In genomic region chr20:32355907-32356676, GRCh38 we compare ENCODE assay signal across 7 cellular contexts. TPM values are rescaled to one million over a fixed set of nuclear protein-coding genes. Genes with fewer than 3 reads are reported as not detected.
DNase-seq lines count a peak whose midpoint lies in the region; ATAC-seq, FAIRE-seq and TF ChIP-seq lines count a peak whose summit lies in the region.
"Not testable (repeated sequence)": the region's sequence is repeated elsewhere in the genome, so short reads cannot be mapped to it uniquely, and the experiment has no call there.

No MANE protein-coding gene starts in this region.

- peak overlapping the region in 2 of 8 donors; percentile 47 to 97 for H3K27ac Mint-ChIP-seq in CD8-positive, alpha-beta memory T cell
- H3K27ac Mint-ChIP-seq in activated CD8-positive, alpha-beta memory T cell treated with anti-CD3 and anti-CD28 coated beads, Interleukin-2, amount 10 ng/mL, durations not matched to agents 7 days and 5 days: peak overlapping the region; percentile 100

- not testable (repeated sequence) for H3K4me3 ChIP-seq in CD8-positive, alpha-beta memory T cell (ENCODE audit: low read length); brain microvascular endothelial cell (ENCODE audit: low read depth, low read length); hepatocyte
- peak overlapping the region; percentile 96 for H3K4me3 ChIP-seq in psoas muscle

- in situ Hi-C loops in brain microvascular endothelial cell (cut with HindIII; ENCODE audit: low pct_ligation_motif_present, low sequenced_read_pairs): not testable (repeated sequence)

- not testable (repeated sequence) for H3K9me3 ChIP-seq in CD8-positive, alpha-beta memory T cell (ENCODE audit: low read length); hepatocyte (ENCODE audit: low read depth); psoas muscle

- not testable (repeated sequence) for TF ChIP-seq CTCF in brain microvascular endothelial cell (IDR thresholded peaks at IDR 0.05; ENCODE audit: low read depth, low read length, missing control alignments); hepatocyte (IDR thresholded peaks at IDR 0.05; ENCODE audit: poor library complexity); psoas muscle (IDR thresholded peaks at IDR 0.05)

- peaks cover 25% of the 10 kb centered on the region for H3K79me2 ChIP-seq in hepatocyte

- not testable (repeated sequence) for H3K27me3 Mint-ChIP-seq in CD8-positive, alpha-beta memory T cell; activated CD8-positive, alpha-beta memory T cell treated with anti-CD3 and anti-CD28 coated beads, Interleukin-2, amount 10 ng/mL, durations not matched to agents 7 days and 5 days

- peak overlapping the region in 2 of 7 donors; percentile 3 to 96 for H3K4me3 Mint-ChIP-seq in CD8-positive, alpha-beta memory T cell
- H3K4me3 Mint-ChIP-seq in activated CD8-positive, alpha-beta memory T cell treated with anti-CD3 and anti-CD28 coated beads, Interleukin-2, amount 10 ng/mL, durations not matched to agents 7 days and 5 days: peak overlapping the region; percentile 92

- CTCF ChIA-PET in CD8-positive, alpha-beta memory T cell (lab: Charles Lee): not testable (repeated sequence)
- CTCF ChIA-PET in activated CD8-positive, alpha-beta memory T cell treated with anti-CD3 and anti-CD28 coated beads, Interleukin-2, amount 10 ng/mL, durations not matched to agents 7 days and 5 days (lab: Charles Lee): interaction anchor here (1.2 to 1.8 kb wide), 2 partner anchors 19 to 326 kb away, joined by 3 to 5 read pairs; no protein-coding TSS in a partner anchor

- intact Hi-C loops in psoas muscle (cut with DNase I): loop anchor here in 1 of 2 donors (10.0 kb wide), 1 partner anchor 151 kb away; the partner anchor contains the start of genes PLAGL2 and POFUT1

- not testable (repeated sequence) for ATAC-seq in activated CD8-positive, alpha-beta memory T cell treated with anti-CD3 and anti-CD28 coated beads, Interleukin-2, amount 10 ng/mL, durations not matched to agents 7 days and 5 days; psoas muscle

- not testable (repeated sequence) for H3K36me3 ChIP-seq in CD8-positive, alpha-beta memory T cell (ENCODE audit: insufficient read depth, low read length); brain microvascular endothelial cell (replicated peaks); hepatocyte (replicated peaks; ENCODE audit: insufficient read depth, low read depth); psoas muscle (ENCODE audit: insufficient read depth in 1 of 2, low read depth in 1 of 2)

- not testable (repeated sequence) for DNase-seq in CD8-positive, alpha-beta memory T cell; activated CD8-positive, alpha-beta memory T cell treated with anti-CD3 and anti-CD28 coated beads, Interleukin-2, amount 10 ng/mL, durations not matched to agents 7 days and 5 days; hepatocyte (ENCODE audit: low spot score); psoas muscle
- DNase-seq in HK-2 (ENCODE audit: unreplicated experiment): peak; percentile 41
- peak; percentile 85 for DNase-seq in RCC 7860 (ENCODE audit: low spot score)
- DNase-seq in brain microvascular endothelial cell: peak; percentile 59

- H3K4me1 ChIP-seq in CD8-positive, alpha-beta memory T cell (ENCODE audit: insufficient read depth, low read length): peaks cover 21% of the 10 kb centered on the region
- H3K4me1 ChIP-seq in hepatocyte (ENCODE audit: insufficient read depth) (peaks cover 38% of the 10 kb centered on the region), psoas muscle (peaks cover 24% of the 10 kb centered on the region)

- WGBS in hepatocyte (ENCODE audit: low lambda C conversion rate, missing lambda C conversion rate): 86% methylated on average over 8 of the region's 8 CpGs
- WGBS in psoas muscle, 3 donors: 73 to 88% (median 76%) methylated on average over 8 of the region's 8 CpGs

- not testable (repeated sequence) for H3K9me3 Mint-ChIP-seq in CD8-positive, alpha-beta memory T cell; activated CD8-positive, alpha-beta memory T cell treated with anti-CD3 and anti-CD28 coated beads, Interleukin-2, amount 10 ng/mL, durations not matched to agents 7 days and 5 days (ENCODE audit: low read depth)

- not testable (repeated sequence) for H3K27me3 ChIP-seq in CD8-positive, alpha-beta memory T cell (ENCODE audit: insufficient read depth, low read length, poor library complexity, severe bottlenecking); brain microvascular endothelial cell (replicated peaks); hepatocyte; psoas muscle (ENCODE audit: insufficient read depth in 3 of 3, low read length in 2 of 3)

- POLR2A ChIA-PET in CD8-positive, alpha-beta memory T cell (lab: Charles Lee): not testable (repeated sequence)

- not testable (repeated sequence) for H3K9me2 ChIP-seq in hepatocyte (replicated peaks; ENCODE audit: insufficient read depth)

- peaks cover 24 to 33% (median 33%) of the 10 kb centered on the region in 3 donors for H3K4me1 Mint-ChIP-seq in CD8-positive, alpha-beta memory T cell
- H3K4me1 Mint-ChIP-seq in activated CD8-positive, alpha-beta memory T cell treated with anti-CD3 and anti-CD28 coated beads, Interleukin-2, amount 10 ng/mL, durations not matched to agents 7 days and 5 days: peaks cover 67% of the 10 kb centered on the region

- H3K36me3 Mint-ChIP-seq in CD8-positive, alpha-beta memory T cell: peaks cover 0 to 13% (median 0%) of the 10 kb centered on the region in 3 donors
- H3K36me3 Mint-ChIP-seq in activated CD8-positive, alpha-beta memory T cell treated with anti-CD3 and anti-CD28 coated beads, Interleukin-2, amount 10 ng/mL, durations not matched to agents 7 days and 5 days: peaks cover 20% of the 10 kb centered on the region

- H2AFZ ChIP-seq in hepatocyte: not testable (repeated sequence)

- FAIRE-seq in RCC 7860 (lab: Jason Lieb, UNC): peak; percentile 50

- H3K4me2 ChIP-seq in hepatocyte: peak overlapping the region; percentile 80

- H4K20me1 ChIP-seq in hepatocyte (ENCODE audit: insufficient read depth, poor library complexity, severe bottlenecking): peaks cover 19% of the 10 kb centered on the region

- H3K27ac ChIP-seq in CD8-positive, alpha-beta memory T cell (ENCODE audit: low read depth, low read length): peak overlapping the region; percentile 88
- H3K27ac ChIP-seq in brain microvascular endothelial cell (peak overlapping the region; percentile 97), hepatocyte (peak overlapping the region; percentile 90), psoas muscle (peak overlapping the region; percentile 98)

RNA-seq across cellular contexts. Expression of gene ASXL1, which starts 2.0 kb away (rescaled TPM):
- 100 to 1,000 TPM; 131 to 133 TPM for total RNA-seq in CD8-positive, alpha-beta memory T cell
- 19.8 TPM for polyA plus RNA-seq in CD8-positive, alpha-beta memory T cell
- 100 to 1,000 TPM; 134 to 135 TPM for total RNA-seq in activated CD8-positive, alpha-beta memory T cell treated with anti-CD3 and anti-CD28 coated beads, Interleukin-2, amount 10 ng/mL, durations not matched to agents 7 days and 5 days
- total RNA-seq in hepatocyte (59.6 and 82.0 TPM in 2 replicates), psoas muscle (10 to 100 TPM; 22.4 to 52.0 (median 41.5) TPM)
- polyA plus RNA-seq in hepatocyte (95.6 and 126 TPM in 2 replicates), psoas muscle (10 to 100 TPM; 18.5 to 23.2 (median 21.5) TPM)
